ENCODE assay signal across 16 cellular contexts in genomic region chr1:97739596-97740103, GRCh38.
DNase-seq lines count a peak whose midpoint lies in the region; ATAC-seq and TF ChIP-seq lines count a peak whose summit lies in the region.
"Had no signal": no experiment of that assay in that cellular context is flagged by ENCODE, and none has a peak within 500 bp of the region (broad histone marks: within the 10 kb centered on the region; RNA-seq: fewer than 3 reads in every experiment).

No MANE protein-coding gene starts in this region.

- no peaks in the 10 kb centered on the region for H3K27me3 Mint-ChIP-seq in T-helper 17 cell

- TF ChIP-seq CTCF in fibroblast of mammary gland (conservative IDR thresholded peaks at IDR 0.05; ENCODE audit: control insufficient read depth, insufficient read depth, low read depth, low read length), result no peak

- peak; percentile 49 for DNase-seq in ELR (ENCODE audit: low read depth)
- DNase-seq in M059J (ENCODE audit: low read depth), result peak; percentile 8
- DNase-seq in fibroblast of mammary gland (ENCODE audit: low read depth), result peak; percentile 29
- peak; percentile 71 for DNase-seq in renal cortical epithelial cell (ENCODE audit: low read depth)
- DNase-seq in caudate nucleus (lab: John Stamatoyannopoulos, UW), result no peak
- DNase-seq in midbrain (lab: John Stamatoyannopoulos, UW), result no peak
- no peak for DNase-seq in T-helper 17 cell
- no peak for DNase-seq in SIG-M5 treated with dmso at 0.1 percent for 504 hours (lab: John Stamatoyannopoulos, UW; ENCODE audit: unreplicated experiment)
- DNase-seq: CD8-positive, alpha-beta T cell; DMS79 treated with DMSO at 0.1 percent for 48 hours; GF-D8; NCI-H1436; NCI-H2029 treated with DMSO at 0.1 percent for 48 hours; NCI-H524 had no signal

- no peak overlapping the region for H3K4me3 Mint-ChIP-seq in T-helper 17 cell
- H3K4me3 Mint-ChIP-seq: CD8-positive, alpha-beta T cell had no signal

- H3K4me1 Mint-ChIP-seq in T-helper 17 cell, result peaks cover 3% of the 10 kb centered on the region

- H3K9me3 ChIP-seq in T-helper 17 cell (ENCODE audit: control insufficient read depth, low read length, poor library complexity, severe bottlenecking), result no peaks in the 10 kb centered on the region
- H3K9me3 ChIP-seq: BLaER1 had no signal

- H3K27ac ChIP-seq in caudate nucleus (ENCODE audit: low read depth, low read length), result no peak overlapping the region
- H3K27ac ChIP-seq: BLaER1, SK-N-MC had no signal

- H3K27ac Mint-ChIP-seq in T-helper 17 cell, result no peak overlapping the region
- H3K27ac Mint-ChIP-seq: CD8-positive, alpha-beta T cell had no signal

- H3K36me3 Mint-ChIP-seq in T-helper 17 cell (ENCODE audit: low read depth), result no peaks in the 10 kb centered on the region

- ATAC-seq in T-helper 17 cell, result no peak
- ATAC-seq: CD8-positive, alpha-beta T cell had no signal

- no peak overlapping the region for H3K4me3 ChIP-seq in fibroblast of mammary gland (ENCODE audit: control insufficient read depth, low read depth, low read length)
- H3K4me3 ChIP-seq: BLaER1, SK-N-MC had no signal

Comparison
In these comparisons a context has a peak if more than half of its experiments do, and no peak if none do; other contexts are left out.
1. DNase-seq: peak in ELR (single experiment), M059J (single experiment), fibroblast of mammary gland (single experiment) and renal cortical epithelial cell (single experiment); none in caudate nucleus (0 of 61), midbrain (single experiment), T-helper 17 cell (0 of 3) and SIG-M5 treated with dmso at 0.1 percent for 504 hours (single experiment).